ENCODE assay signal across 1 cellular context in genomic region chr7:74011421-74011820, GRCh38. TPM values are rescaled to one million over a fixed set of nuclear protein-coding genes. Genes with fewer than 3 reads are reported as not detected.
"Had no signal": no experiment of that assay in that cellular context is flagged by ENCODE, and none has a peak within 500 bp of the region (broad histone marks: within the 10 kb centered on the region; RNA-seq: fewer than 3 reads in every experiment).

No MANE protein-coding gene starts in this region.

RNA-seq across cellular contexts. Expression of gene ELN, which starts 16.6 kb away (rescaled TPM):
- total RNA-seq: naive thymus-derived CD8-positive, alpha-beta T cell had no signal
- polyA plus RNA-seq: naive thymus-derived CD8-positive, alpha-beta T cell had no signal
